Comparison of ENCODE assay signal across 41 cellular contexts in the genomic region with DNA sequence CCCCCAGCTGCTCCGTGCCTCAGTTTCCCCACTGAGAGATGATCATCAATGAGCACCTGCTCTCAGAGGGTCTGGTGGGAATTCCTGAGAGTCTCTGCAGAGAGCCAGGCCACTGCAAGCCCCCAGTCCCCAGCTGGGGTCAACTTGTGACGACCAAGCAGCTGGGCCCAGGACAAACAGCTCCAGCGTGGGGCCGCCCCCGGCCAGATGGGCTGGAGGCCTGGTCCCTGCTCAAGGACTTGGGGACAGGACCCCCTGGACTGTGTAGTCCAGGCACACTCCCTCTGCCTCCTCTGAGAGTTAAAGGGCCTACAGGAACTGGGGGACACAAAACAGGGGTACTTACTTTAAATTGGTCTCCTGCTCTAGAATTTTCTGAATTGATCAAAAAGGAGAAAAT. TPM values are rescaled to one million over a fixed set of nuclear protein-coding genes. Genes with fewer than 3 reads are reported as not detected.
"Had no signal": no experiment of that assay in that cellular context is flagged by ENCODE, and none has a peak within 500 bp of the region (broad histone marks: within the 10 kb centered on the region; RNA-seq: fewer than 3 reads in every experiment).

No MANE protein-coding gene starts in this region.

- FAIRE-seq: astrocyte, bronchial epithelial cell had no signal

- H3K36me3 ChIP-seq: adrenal gland, ascending aorta, brain microvascular endothelial cell, breast epithelium, cardiac muscle cell had no signal

- H3K4me3 Mint-ChIP-seq: activated naive CD4-positive, alpha-beta T cell treated with anti-CD3 and anti-CD28 coated beads for 36 hours; activated naive CD4-positive, alpha-beta T cell treated with anti-CD3 and anti-CD28 coated beads, Interleukin-2, amount 10 ng/mL, durations not matched to agents 7 days and 5 days; activated naive CD4-positive, alpha-beta T cell treated with anti-CD3 and anti-CD28 coated beads, Interleukin-2, amount 50 U/mL, for 24 hours; activated naive CD8-positive, alpha-beta T cell; activated naive CD8-positive, alpha-beta T cell treated with anti-CD3 and anti-CD28 coated beads for 36 hours; activated naive CD8-positive, alpha-beta T cell treated with anti-CD3 and anti-CD28 coated beads, Interleukin-2, amount 10 ng/mL, durations not matched to agents 7 days and 5 days; activated naive CD8-positive, alpha-beta T cell treated with anti-CD3 and anti-CD28 coated beads, Interleukin-2, amount 50 U/mL, for 24 hours; activated T-cell treated with anti-CD3 and anti-CD28 coated beads, Interleukin-2, amount 50 U/mL, for 4 hours; activated T-cell treated with anti-CD3 and anti-CD28 coated beads, Interleukin-2, amount 50 U/mL, for 72 hours; activated T-helper 1 cell treated with anti-CD3 and anti-CD28 coated beads, Interleukin-12 subunit alpha, Interleukin-12 subunit beta, Interleukin-2, Interleukin-4 antibody, amounts not matched to agents 30 ng/mL and 10 ng/mL and 1 ng/mL, durations not matched to agents 14 hours and 24 hours and 36 hours; activated T-helper 17 cell treated with anti-CD3 and anti-CD28 coated beads, Interleukin-2, amount 50 U/mL, for 72 hours; brain; central memory CD8-positive, alpha-beta T cell had no signal

- H3K27ac Mint-ChIP-seq: activated naive CD4-positive, alpha-beta T cell treated with anti-CD3 and anti-CD28 coated beads for 36 hours; activated naive CD4-positive, alpha-beta T cell treated with anti-CD3 and anti-CD28 coated beads, Interleukin-2, amount 10 ng/mL, durations not matched to agents 7 days and 5 days; activated naive CD4-positive, alpha-beta T cell treated with anti-CD3 and anti-CD28 coated beads, Interleukin-2, amount 50 U/mL, for 24 hours; activated naive CD4-positive, alpha-beta T cell treated with anti-CD3 and anti-CD28 coated beads, Interleukin-2, amount 50 U/mL, for 72 hours; activated naive CD8-positive, alpha-beta T cell; activated naive CD8-positive, alpha-beta T cell treated with anti-CD3 and anti-CD28 coated beads for 36 hours; activated naive CD8-positive, alpha-beta T cell treated with anti-CD3 and anti-CD28 coated beads, Interleukin-2, amount 10 ng/mL, durations not matched to agents 7 days and 5 days; activated naive CD8-positive, alpha-beta T cell treated with anti-CD3 and anti-CD28 coated beads, Interleukin-2, amount 50 U/mL, for 24 hours; activated T-cell treated with anti-CD3 and anti-CD28 coated beads, Interleukin-2, amount 50 U/mL, for 72 hours; activated T-helper 1 cell treated with anti-CD3 and anti-CD28 coated beads, Interleukin-12 subunit alpha, Interleukin-12 subunit beta, Interleukin-2, Interleukin-4 antibody, amounts not matched to agents 30 ng/mL and 10 ng/mL and 1 ng/mL, durations not matched to agents 14 hours and 24 hours and 36 hours; activated T-helper 17 cell treated with anti-CD3 and anti-CD28 coated beads, Interleukin-2, amount 50 U/mL, for 72 hours; activated T-helper 2 cell treated with anti-CD3 and anti-CD28 coated beads, Interferon-gamma antibody, Interleukin-2, Interleukin-4, amounts not matched to agents 10 μg/mL and 5 μg/mL and 100 μg/mL, durations not matched to agents 14 hours and 24 hours and 36 hours; brain had no signal

- H3K9me3 ChIP-seq: adrenal gland, ascending aorta, body of pancreas had no signal

- H3K27me3 Mint-ChIP-seq: activated naive CD4-positive, alpha-beta T cell treated with anti-CD3 and anti-CD28 coated beads, Interleukin-2, amount 50 U/mL, for 24 hours; activated naive CD8-positive, alpha-beta T cell; activated naive CD8-positive, alpha-beta T cell treated with anti-CD3 and anti-CD28 coated beads for 36 hours; central memory CD8-positive, alpha-beta T cell had no signal

- H3K9me3 Mint-ChIP-seq: activated naive CD4-positive, alpha-beta T cell treated with anti-CD3 and anti-CD28 coated beads for 36 hours; activated naive CD4-positive, alpha-beta T cell treated with anti-CD3 and anti-CD28 coated beads, Interleukin-2, amount 10 ng/mL, durations not matched to agents 7 days and 5 days; activated naive CD4-positive, alpha-beta T cell treated with anti-CD3 and anti-CD28 coated beads, Interleukin-2, amount 50 U/mL, for 24 hours; activated naive CD4-positive, alpha-beta T cell treated with anti-CD3 and anti-CD28 coated beads, Interleukin-2, amount 50 U/mL, for 72 hours; activated naive CD8-positive, alpha-beta T cell treated with anti-CD3 and anti-CD28 coated beads for 36 hours; activated naive CD8-positive, alpha-beta T cell treated with anti-CD3 and anti-CD28 coated beads, Interleukin-2, amount 10 ng/mL, durations not matched to agents 7 days and 5 days; activated naive CD8-positive, alpha-beta T cell treated with anti-CD3 and anti-CD28 coated beads, Interleukin-2, amount 50 U/mL, for 24 hours; activated T-cell treated with anti-CD3 and anti-CD28 coated beads, Interleukin-2, amount 50 U/mL, for 4 hours; activated T-cell treated with anti-CD3 and anti-CD28 coated beads, Interleukin-2, amount 50 U/mL, for 72 hours; activated T-helper 1 cell treated with anti-CD3 and anti-CD28 coated beads, Interleukin-12 subunit alpha, Interleukin-12 subunit beta, Interleukin-2, Interleukin-4 antibody, amounts not matched to agents 30 ng/mL and 10 ng/mL and 1 ng/mL, durations not matched to agents 14 hours and 24 hours and 36 hours; activated T-helper 17 cell treated with anti-CD3 and anti-CD28 coated beads, Interleukin-2, amount 50 U/mL, for 72 hours; activated T-helper 2 cell treated with anti-CD3 and anti-CD28 coated beads, Interferon-gamma antibody, Interleukin-2, Interleukin-4, amounts not matched to agents 10 μg/mL and 5 μg/mL and 100 μg/mL, durations not matched to agents 14 hours and 24 hours and 36 hours; brain; central memory CD8-positive, alpha-beta T cell had no signal

- DNase-seq: activated effector memory CD4-positive, alpha-beta T cell treated with anti-CD3 and anti-CD28 coated beads, Interleukin-2, amount 50 U/mL, for 16 hours; activated effector memory CD4-positive, alpha-beta T cell treated with Interleukin-2 at 50 U/mL for 16 hours; activated gamma-delta T cell; activated gamma-delta T cell treated with Interleukin-2 at 50 U/mL for 16 hours; activated naive CD4-positive, alpha-beta T cell; activated naive CD4-positive, alpha-beta T cell treated with anti-CD3 and anti-CD28 coated beads for 36 hours; activated naive CD4-positive, alpha-beta T cell treated with anti-CD3 and anti-CD28 coated beads, Interleukin-2, amount 10 ng/mL, durations not matched to agents 7 days and 5 days; activated naive CD4-positive, alpha-beta T cell treated with anti-CD3 and anti-CD28 coated beads, Interleukin-2, amount 50 U/mL, for 16 hours; activated naive CD4-positive, alpha-beta T cell treated with Interleukin-2 at 50 U/mL for 16 hours; activated naive CD8-positive, alpha-beta T cell treated with anti-CD3 and anti-CD28 coated beads for 36 hours; activated naive CD8-positive, alpha-beta T cell treated with anti-CD3 and anti-CD28 coated beads, Interleukin-2, amount 10 ng/mL, durations not matched to agents 7 days and 5 days; activated naive CD8-positive, alpha-beta T cell treated with anti-CD3 and anti-CD28 coated beads, Interleukin-2, amount 50 U/mL, for 24 hours; activated T-cell treated with anti-CD3 and anti-CD28 coated beads, Interleukin-2, amount 50 U/mL, for 4 hours; activated T-cell treated with anti-CD3 and anti-CD28 coated beads, Interleukin-2, amount 50 U/mL, for 48 hours; activated T-cell treated with anti-CD3 and anti-CD28 coated beads, Interleukin-2, amount 50 U/mL, for 72 hours; adrenal gland; amniotic stem cell; amygdala; anterior cingulate cortex; aorta; body of pancreas; brain microvascular endothelial cell; caudate nucleus; central memory CD4-positive, alpha-beta T cell; cerebellar nuclear complex had no signal

- H3K27me3 ChIP-seq: adrenal gland, ascending aorta, body of pancreas, brain microvascular endothelial cell, cardiac muscle cell had no signal

- H3K27ac ChIP-seq: adrenal gland, ascending aorta, body of pancreas, brain microvascular endothelial cell, breast epithelium, cardiac muscle cell had no signal

- ATAC-seq: activated naive CD4-positive, alpha-beta T cell treated with anti-CD3 and anti-CD28 coated beads, Interleukin-2, amount 50 U/mL, for 72 hours; activated naive CD8-positive, alpha-beta T cell treated with anti-CD3 and anti-CD28 coated beads, Interleukin-2, amount 50 U/mL, for 24 hours; activated T-cell treated with anti-CD3 and anti-CD28 coated beads, Interleukin-2, amount 50 U/mL, for 4 hours; activated T-cell treated with anti-CD3 and anti-CD28 coated beads, Interleukin-2, amount 50 U/mL, for 72 hours; activated T-helper 17 cell treated with anti-CD3 and anti-CD28 coated beads, Interleukin-2, amount 50 U/mL, for 72 hours; body of pancreas had no signal

- H3K4me1 Mint-ChIP-seq: activated naive CD4-positive, alpha-beta T cell treated with anti-CD3 and anti-CD28 coated beads, Interleukin-2, amount 10 ng/mL, durations not matched to agents 7 days and 5 days; activated naive CD4-positive, alpha-beta T cell treated with anti-CD3 and anti-CD28 coated beads, Interleukin-2, amount 50 U/mL, for 24 hours; activated naive CD8-positive, alpha-beta T cell treated with anti-CD3 and anti-CD28 coated beads for 36 hours; activated naive CD8-positive, alpha-beta T cell treated with anti-CD3 and anti-CD28 coated beads, Interleukin-2, amount 10 ng/mL, durations not matched to agents 7 days and 5 days; activated naive CD8-positive, alpha-beta T cell treated with anti-CD3 and anti-CD28 coated beads, Interleukin-2, amount 50 U/mL, for 24 hours; activated T-helper 17 cell treated with anti-CD3 and anti-CD28 coated beads, Interleukin-2, amount 50 U/mL, for 72 hours; brain; central memory CD8-positive, alpha-beta T cell had no signal

- H3K4me3 ChIP-seq: adrenal gland, ascending aorta, body of pancreas, breast epithelium, cardiac muscle cell had no signal

- H3K4me1 ChIP-seq: adrenal gland, ascending aorta, body of pancreas, breast epithelium had no signal

- H3K36me3 Mint-ChIP-seq: activated naive CD4-positive, alpha-beta T cell treated with anti-CD3 and anti-CD28 coated beads, Interleukin-2, amount 10 ng/mL, durations not matched to agents 7 days and 5 days; activated naive CD4-positive, alpha-beta T cell treated with anti-CD3 and anti-CD28 coated beads, Interleukin-2, amount 50 U/mL, for 24 hours; activated naive CD4-positive, alpha-beta T cell treated with anti-CD3 and anti-CD28 coated beads, Interleukin-2, amount 50 U/mL, for 72 hours; activated naive CD8-positive, alpha-beta T cell; activated naive CD8-positive, alpha-beta T cell treated with anti-CD3 and anti-CD28 coated beads for 36 hours; activated naive CD8-positive, alpha-beta T cell treated with anti-CD3 and anti-CD28 coated beads, Interleukin-2, amount 10 ng/mL, durations not matched to agents 7 days and 5 days; brain had no signal

RNA-seq across cellular contexts. Expression of a gene that starts 17.3 kb away (rescaled TPM):
- total RNA-seq: activated naive CD4-positive, alpha-beta T cell treated with anti-CD3 and anti-CD28 coated beads for 36 hours; activated naive CD4-positive, alpha-beta T cell treated with anti-CD3 and anti-CD28 coated beads, Interleukin-2, amount 50 U/mL, for 72 hours; activated naive CD8-positive, alpha-beta T cell treated with anti-CD3 and anti-CD28 coated beads for 36 hours; activated naive CD8-positive, alpha-beta T cell treated with anti-CD3 and anti-CD28 coated beads, Interleukin-2, amount 10 ng/mL, durations not matched to agents 7 days and 5 days; activated T-cell treated with anti-CD3 and anti-CD28 coated beads, Interleukin-2, amount 50 U/mL, for 4 hours; activated T-cell treated with anti-CD3 and anti-CD28 coated beads, Interleukin-2, amount 50 U/mL, for 72 hours; activated T-helper 1 cell treated with anti-CD3 and anti-CD28 coated beads, Interleukin-12 subunit alpha, Interleukin-12 subunit beta, Interleukin-2, Interleukin-4 antibody, amounts not matched to agents 30 ng/mL and 10 ng/mL and 1 ng/mL, durations not matched to agents 14 hours and 24 hours and 36 hours; activated T-helper 17 cell treated with anti-CD3 and anti-CD28 coated beads, Interleukin-2, amount 50 U/mL, for 72 hours; activated T-helper 2 cell treated with anti-CD3 and anti-CD28 coated beads, Interferon-gamma antibody, Interleukin-2, Interleukin-4, amounts not matched to agents 10 μg/mL and 5 μg/mL and 100 μg/mL, durations not matched to agents 14 hours and 24 hours and 36 hours; adrenal gland; aorta; ascending aorta; astrocyte; body of pancreas; breast epithelium; bronchial epithelial cell; cardiac septum; cerebellum; chondrocyte had no signal
